In genomic region chr10:102615361-102615760, GRCh38 we compare ENCODE assay signal across 8 cellular contexts. TPM values are rescaled to one million over a fixed set of nuclear protein-coding genes. Genes with fewer than 3 reads are reported as not detected.
DNase-seq lines count a peak whose midpoint lies in the region; ATAC-seq and TF ChIP-seq lines count a peak whose summit lies in the region.

No MANE protein-coding gene starts in this region.

- no peak overlapping the region for H2AFZ ChIP-seq in mammary epithelial cell (ENCODE audit: low read depth, low read length)

- no peak overlapping the region for H3K4me3 ChIP-seq in Jurkat, Clone E6-1 (ENCODE audit: low read length)
- no peak overlapping the region for H3K4me3 ChIP-seq in mammary epithelial cell (replicated peaks in 1 of 3; ENCODE audit: insufficient read depth in 1 of 3, low read depth in 2 of 3, low read length in 3 of 3)

- H3K9ac ChIP-seq in mammary epithelial cell (ENCODE audit: insufficient read depth, low read length) = no peak overlapping the region

- in situ Hi-C loops in mammary epithelial cell (cut with MboI; ENCODE audit: low sequenced_read_pairs in 2 of 2) = no loop called here

- CTCF ChIA-PET in Calu3 (lab: Charles Lee) = no interaction called here
- CTCF ChIA-PET in mammary epithelial cell (lab: Charles Lee; ENCODE audit: low non-redundant PET) = interaction anchor here (0.7 kb wide), 1 partner anchor 13 kb away, joined by 4 read pairs; no protein-coding TSS in a partner anchor

- H3K27ac Mint-ChIP-seq in Calu3 (ENCODE audit: unreplicated experiment) (no peak overlapping the region), immature natural killer cell (peak overlapping the region in 1 of 6 donors; percentile 45)
- H3K27ac Mint-ChIP-seq in naive thymus-derived CD8-positive, alpha-beta T cell = peak overlapping the region in 7 of 10 donors; percentile 9 to 84 (median 71)

- H3K27me3 Mint-ChIP-seq in Calu3 (ENCODE audit: unreplicated experiment) (no peaks in the 10 kb centered on the region), immature natural killer cell (ENCODE audit: low read depth in 3 of 3) (peaks cover 0 to 2% (median 0%) of the 10 kb centered on the region in 3 donors)
- H3K27me3 Mint-ChIP-seq in naive thymus-derived CD8-positive, alpha-beta T cell = no peaks in the 10 kb centered on the region

- TF ChIP-seq CTCF in Calu3 (IDR thresholded peaks at IDR 0.05; ENCODE audit: unreplicated experiment) (peak; percentile 16), mammary epithelial cell (conservative IDR thresholded peaks at IDR 0.05 in 1 of 2, IDR thresholded peaks at IDR 0.05 in 1 of 2; ENCODE audit: extremely low read depth in 1 of 2, insufficient read depth in 1 of 2, low read depth in 1 of 2, low read length in 2 of 2) (peak; percentile 28 to 30)

- no peak for ATAC-seq in naive thymus-derived CD8-positive, alpha-beta T cell
- no peak for ATAC-seq in HG03460 (IDR thresholded peaks at IDR 0.05; ENCODE audit: unreplicated experiment)

- POLR2A ChIA-PET in naive thymus-derived CD8-positive, alpha-beta T cell (lab: Charles Lee) = no interaction called here

- no peaks in the 10 kb centered on the region for H3K36me3 Mint-ChIP-seq in Calu3 (ENCODE audit: insufficient read depth, unreplicated experiment)
- peaks cover 0 to 25% (median 11%) of the 10 kb centered on the region in 3 donors for H3K36me3 Mint-ChIP-seq in naive thymus-derived CD8-positive, alpha-beta T cell
- H3K36me3 Mint-ChIP-seq in immature natural killer cell = peaks cover 7 to 16% (median 9%) of the 10 kb centered on the region in 3 donors

- intact Hi-C loops in Calu3 (cut with micrococcal nuclease; ENCODE audit: unreplicated experiment) (no loop called here), mammary epithelial cell (cut with micrococcal nuclease) (no loop called here)

- H3K9me3 ChIP-seq in mammary epithelial cell (replicated peaks; ENCODE audit: insufficient read depth, low read length) = no peaks in the 10 kb centered on the region

- BruUV-seq in Calu3 (replicated peaks; lab: Mats Ljungman, UMichigan) = no TSS peak
- BruUV-seq in mammary epithelial cell (replicated peaks; lab: Mats Ljungman, UMichigan) = no TSS peak

- peaks cover 10% of the 10 kb centered on the region for H3K4me1 ChIP-seq in mammary epithelial cell (ENCODE audit: insufficient read depth, low read length)

- H3K4me3 Mint-ChIP-seq in Calu3 (ENCODE audit: low read depth, unreplicated experiment) (no peak overlapping the region), immature natural killer cell (no peak overlapping the region)
- H3K4me3 Mint-ChIP-seq in naive thymus-derived CD8-positive, alpha-beta T cell = no peak overlapping the region

- no peaks in the 10 kb centered on the region for H4K20me1 ChIP-seq in mammary epithelial cell (ENCODE audit: insufficient read depth, low read length)

- DNase-seq in Calu3 (no peak), mammary epithelial cell (no peak), immature natural killer cell (no peak), NCI-H187 (lab: John Stamatoyannopoulos, UW) (no peak), inferior parietal cortex (ENCODE audit: extremely low spot score) (no peak)
- peak; percentile 17 for DNase-seq in Jurkat, Clone E6-1 (ENCODE audit: low read depth, low spot score)
- peak in 1 of 10 donors; percentile 17 for DNase-seq in naive thymus-derived CD8-positive, alpha-beta T cell

- dilution Hi-C loops in mammary epithelial cell (cut with HindIII; ENCODE audit: low sequenced_read_pairs) = no loop called here

- WGBS in mammary epithelial cell (ENCODE audit: low coverage, missing lambda C conversion rate) = 40% methylated on average over 1 of the region's 7 CpGs

- no peak overlapping the region for H3K27ac ChIP-seq in mammary epithelial cell (ENCODE audit: insufficient read depth, low read depth, low read length)

- H3K4me2 ChIP-seq in mammary epithelial cell (ENCODE audit: insufficient read depth, low read depth, low read length) = no peak overlapping the region

- peaks cover 10% of the 10 kb centered on the region for H3K4me1 Mint-ChIP-seq in Calu3 (ENCODE audit: low read depth, unreplicated experiment)
- H3K4me1 Mint-ChIP-seq in naive thymus-derived CD8-positive, alpha-beta T cell = peaks cover 14 to 42% (median 36%) of the 10 kb centered on the region in 4 donors
- no peaks in the 10 kb centered on the region for H3K4me1 Mint-ChIP-seq in immature natural killer cell

- no peaks in the 10 kb centered on the region for H3K36me3 ChIP-seq in mammary epithelial cell (ENCODE audit: insufficient read depth, low read length)

- H3K9me3 Mint-ChIP-seq in Calu3 (ENCODE audit: low read depth, unreplicated experiment) (no peaks in the 10 kb centered on the region), immature natural killer cell (no peaks in the 10 kb centered on the region)
- no peaks in the 10 kb centered on the region for H3K9me3 Mint-ChIP-seq in naive thymus-derived CD8-positive, alpha-beta T cell

- no peaks in the 10 kb centered on the region for H3K79me2 ChIP-seq in mammary epithelial cell (ENCODE audit: insufficient read depth, low read length)

- H3K27me3 ChIP-seq in mammary epithelial cell (ENCODE audit: insufficient read depth, low read length) = no peaks in the 10 kb centered on the region

RNA-seq across cellular contexts. Expression of gene TRIM8, which starts 28.9 kb away (rescaled TPM):
- total RNA-seq in Calu3 (2022) (52.1 and 66.3 TPM in 2 replicates), mammary epithelial cell (10 to 100 TPM; 36.8 to 87.0 TPM)
- polyA plus RNA-seq in Jurkat, Clone E6-1 (2012; ENCODE audit: insufficient read depth, insufficient read length) = 42.6 TPM
- polyA plus RNA-seq in mammary epithelial cell (61.1 TPM), immature natural killer cell (10 to 100 TPM; 30.5 to 78.8 (median 39.2) TPM)
- polyA minus RNA-seq in mammary epithelial cell = 82.4 TPM
- 10 to 100 TPM; 61.4 to 67.3 TPM for total RNA-seq in naive thymus-derived CD8-positive, alpha-beta T cell
- polyA plus RNA-seq in naive thymus-derived CD8-positive, alpha-beta T cell = 10 to 100 TPM; 27.5 to 53.2 (median 34.7) TPM
